1 cellular context compared by ENCODE assay signal in the genomic region with DNA sequence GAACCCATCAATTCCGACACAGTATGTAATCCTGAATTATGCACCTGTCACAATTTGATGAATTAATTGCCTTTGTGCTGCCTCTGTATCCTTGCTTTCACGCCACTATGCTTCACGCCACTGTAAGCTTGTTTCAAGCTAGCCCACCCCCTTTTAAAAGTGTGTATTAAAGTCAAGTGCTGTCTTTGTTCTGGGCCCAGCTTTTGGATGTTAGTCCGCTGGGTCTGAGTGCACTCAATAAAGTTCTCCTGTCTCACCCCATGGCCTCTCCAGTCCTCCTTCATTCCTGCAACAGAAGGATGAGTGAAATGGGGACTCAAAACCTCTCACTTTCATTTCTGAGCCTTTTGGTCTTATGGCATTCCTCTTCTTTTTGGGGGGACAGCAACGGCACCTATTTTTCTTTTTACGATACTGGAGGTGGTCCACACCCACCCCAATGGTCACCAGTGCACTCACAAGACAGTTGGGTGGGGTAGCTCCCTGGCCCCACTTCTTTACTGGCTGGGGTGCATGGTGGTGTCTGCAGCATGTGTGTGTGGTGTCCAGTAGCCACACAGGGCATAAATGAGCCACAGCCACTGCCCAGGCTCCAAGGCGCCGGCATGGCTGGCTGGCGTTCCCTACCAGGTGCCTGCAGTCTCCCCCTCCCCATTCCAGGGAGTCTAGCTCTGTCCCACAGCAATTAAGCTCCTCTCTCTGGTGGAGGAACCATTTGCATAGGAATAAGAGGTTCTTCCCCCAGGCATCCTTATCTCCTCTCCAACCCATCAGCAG.
TF ChIP-seq lines count a peak whose summit lies in the region.

No MANE protein-coding gene starts in this region.

TF ChIP-seq in K562, 482 proteins besides CTCF, POLR2A, EP300 and RAD21 (continued from another document):
- TF ChIP-seq, protein P1, sequence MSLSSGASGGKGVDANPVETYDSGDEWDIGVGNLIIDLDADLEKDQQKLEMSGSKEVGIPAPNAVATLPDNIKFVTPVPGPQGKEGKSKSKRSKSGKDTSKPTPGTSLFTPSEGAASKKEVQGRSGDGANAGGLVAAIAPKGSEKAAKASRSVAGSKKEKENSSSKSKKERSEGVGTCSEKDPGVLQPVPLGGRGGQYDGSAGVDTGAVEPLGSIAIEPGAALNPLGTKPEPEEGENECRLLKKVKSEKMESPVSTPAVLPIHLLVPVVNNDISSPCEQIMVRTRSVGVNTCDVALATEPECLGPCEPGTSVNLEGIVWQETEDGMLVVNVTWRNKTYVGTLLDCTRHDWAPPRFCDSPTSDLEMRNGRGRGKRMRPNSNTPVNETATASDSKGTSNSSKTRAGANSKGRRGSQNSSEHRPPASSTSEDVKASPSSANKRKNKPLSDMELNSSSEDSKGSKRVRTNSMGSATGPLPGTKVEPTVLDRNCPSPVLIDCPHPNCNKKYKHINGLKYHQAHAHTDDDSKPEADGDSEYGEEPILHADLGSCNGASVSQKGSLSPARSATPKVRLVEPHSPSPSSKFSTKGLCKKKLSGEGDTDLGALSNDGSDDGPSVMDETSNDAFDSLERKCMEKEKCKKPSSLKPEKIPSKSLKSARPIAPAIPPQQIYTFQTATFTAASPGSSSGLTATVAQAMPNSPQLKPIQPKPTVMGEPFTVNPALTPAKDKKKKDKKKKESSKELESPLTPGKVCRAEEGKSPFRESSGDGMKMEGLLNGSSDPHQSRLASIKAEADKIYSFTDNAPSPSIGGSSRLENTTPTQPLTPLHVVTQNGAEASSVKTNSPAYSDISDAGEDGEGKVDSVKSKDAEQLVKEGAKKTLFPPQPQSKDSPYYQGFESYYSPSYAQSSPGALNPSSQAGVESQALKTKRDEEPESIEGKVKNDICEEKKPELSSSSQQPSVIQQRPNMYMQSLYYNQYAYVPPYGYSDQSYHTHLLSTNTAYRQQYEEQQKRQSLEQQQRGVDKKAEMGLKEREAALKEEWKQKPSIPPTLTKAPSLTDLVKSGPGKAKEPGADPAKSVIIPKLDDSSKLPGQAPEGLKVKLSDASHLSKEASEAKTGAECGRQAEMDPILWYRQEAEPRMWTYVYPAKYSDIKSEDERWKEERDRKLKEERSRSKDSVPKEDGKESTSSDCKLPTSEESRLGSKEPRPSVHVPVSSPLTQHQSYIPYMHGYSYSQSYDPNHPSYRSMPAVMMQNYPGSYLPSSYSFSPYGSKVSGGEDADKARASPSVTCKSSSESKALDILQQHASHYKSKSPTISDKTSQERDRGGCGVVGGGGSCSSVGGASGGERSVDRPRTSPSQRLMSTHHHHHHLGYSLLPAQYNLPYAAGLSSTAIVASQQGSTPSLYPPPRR (CRISPR knock-in tag; IDR thresholded peaks at IDR 0.05; ENCODE audit: borderline replicate concordance), result no peak
